In genomic region chr21:28877318-28877884, GRCh38 we compare ENCODE assay signal across 21 cellular contexts.
A peak's percentile ranks its signal among the peaks of the same experiment; 100 is the strongest.
DNase-seq lines count a peak whose midpoint lies in the region; ATAC-seq and TF ChIP-seq lines count a peak whose summit lies in the region.
"Had no signal": no experiment of that assay in that cellular context is flagged by ENCODE, and none has a peak within 500 bp of the region (broad histone marks: within the 10 kb centered on the region; RNA-seq: fewer than 3 reads in every experiment).

No MANE protein-coding gene starts in this region.

- no peaks in the 10 kb centered on the region for H4K20me1 ChIP-seq in OCI-LY7 (ENCODE audit: insufficient read depth, low read length)

- H3K4me3 ChIP-seq in ascending aorta = no peak overlapping the region
- no peak overlapping the region for H3K4me3 ChIP-seq in OCI-LY7 (ENCODE audit: low read depth, low read length, poor library complexity, severe bottlenecking)
- H3K4me3 ChIP-seq: SJCRH30 had no signal

- H3K27ac Mint-ChIP-seq in T-helper 2 cell treated with Interferon-gamma antibody and Interleukin-4, amounts not matched to agents 5 μg/mL and 100 μg/mL, for 36 hours = peak overlapping the region; percentile 77
- H3K27ac Mint-ChIP-seq in CD4-positive, alpha-beta T cell = no peak overlapping the region
- no peak overlapping the region for H3K27ac Mint-ChIP-seq in T-helper 17 cell
- peak overlapping the region; percentile 69 for H3K27ac Mint-ChIP-seq in memory B cell
- no peak overlapping the region for H3K27ac Mint-ChIP-seq in activated T-helper 1 cell treated with anti-CD3 and anti-CD28 coated beads, Interleukin-12 subunit alpha, Interleukin-12 subunit beta, Interleukin-2, Interleukin-4 antibody, amounts not matched to agents 30 ng/mL and 10 ng/mL and 1 ng/mL, durations not matched to agents 14 hours and 24 hours and 36 hours

- H3K9me3 Mint-ChIP-seq in T-helper 2 cell treated with Interferon-gamma antibody and Interleukin-4, amounts not matched to agents 5 μg/mL and 100 μg/mL, for 36 hours = no peaks in the 10 kb centered on the region
- H3K9me3 Mint-ChIP-seq in CD4-positive, alpha-beta T cell = no peaks in the 10 kb centered on the region
- peaks cover 3% of the 10 kb centered on the region for H3K9me3 Mint-ChIP-seq in memory B cell
- no peaks in the 10 kb centered on the region for H3K9me3 Mint-ChIP-seq in activated T-helper 1 cell treated with anti-CD3 and anti-CD28 coated beads, Interleukin-12 subunit alpha, Interleukin-12 subunit beta, Interleukin-2, Interleukin-4 antibody, amounts not matched to agents 30 ng/mL and 10 ng/mL and 1 ng/mL, durations not matched to agents 14 hours and 24 hours and 36 hours

- no peak for ATAC-seq in CD4-positive, alpha-beta T cell (ENCODE audit: poor library complexity)
- ATAC-seq in T-helper 17 cell (no peak), memory B cell (ENCODE audit: low read depth) (no peak)

- peaks cover 36% of the 10 kb centered on the region for H3K36me3 Mint-ChIP-seq in T-helper 2 cell treated with Interferon-gamma antibody and Interleukin-4, amounts not matched to agents 5 μg/mL and 100 μg/mL, for 36 hours (ENCODE audit: low read depth)
- peaks cover 86% of the 10 kb centered on the region for H3K36me3 Mint-ChIP-seq in CD4-positive, alpha-beta T cell (ENCODE audit: low read depth)
- H3K36me3 Mint-ChIP-seq in T-helper 17 cell (ENCODE audit: low read depth) (peaks cover 11% of the 10 kb centered on the region), memory B cell (peaks cover 38% of the 10 kb centered on the region)
- peaks cover 28% of the 10 kb centered on the region for H3K36me3 Mint-ChIP-seq in activated T-helper 1 cell treated with anti-CD3 and anti-CD28 coated beads, Interleukin-12 subunit alpha, Interleukin-12 subunit beta, Interleukin-2, Interleukin-4 antibody, amounts not matched to agents 30 ng/mL and 10 ng/mL and 1 ng/mL, durations not matched to agents 14 hours and 24 hours and 36 hours (ENCODE audit: low read depth)

- no peaks in the 10 kb centered on the region for H3K9me2 ChIP-seq in OCI-LY7 (ENCODE audit: insufficient read depth, low read length)

- peaks cover 18 to 55% of the 10 kb centered on the region in 2 donors for H3K36me3 ChIP-seq in ascending aorta
- H3K36me3 ChIP-seq in OCI-LY7 (ENCODE audit: insufficient read depth, low read length) = peaks cover 6% of the 10 kb centered on the region

- POLR2A ChIA-PET in CD4-positive, alpha-beta T cell (lab: Charles Lee) = no interaction called here
- POLR2A ChIA-PET in OCI-LY7 (lab: Charles Lee) = no interaction called here

- H3K4me1 ChIP-seq in ascending aorta = no peaks in the 10 kb centered on the region
- no peaks in the 10 kb centered on the region for H3K4me1 ChIP-seq in OCI-LY7 (ENCODE audit: insufficient read depth, low read length, poor library complexity, severe bottlenecking)
- H3K4me1 ChIP-seq: SJCRH30 had no signal

- no peaks in the 10 kb centered on the region for H3K27me3 Mint-ChIP-seq in T-helper 2 cell treated with Interferon-gamma antibody and Interleukin-4, amounts not matched to agents 5 μg/mL and 100 μg/mL, for 36 hours (ENCODE audit: low read depth)
- no peaks in the 10 kb centered on the region for H3K27me3 Mint-ChIP-seq in CD4-positive, alpha-beta T cell
- H3K27me3 Mint-ChIP-seq in T-helper 17 cell = no peaks in the 10 kb centered on the region
- H3K27me3 Mint-ChIP-seq in memory B cell = no peaks in the 10 kb centered on the region
- no peaks in the 10 kb centered on the region for H3K27me3 Mint-ChIP-seq in activated T-helper 1 cell treated with anti-CD3 and anti-CD28 coated beads, Interleukin-12 subunit alpha, Interleukin-12 subunit beta, Interleukin-2, Interleukin-4 antibody, amounts not matched to agents 30 ng/mL and 10 ng/mL and 1 ng/mL, durations not matched to agents 14 hours and 24 hours and 36 hours (ENCODE audit: insufficient read depth)

- no peak overlapping the region for H3K27ac ChIP-seq in CD4-positive, alpha-beta T cell (ENCODE audit: low read depth, low read length)
- H3K27ac ChIP-seq in ascending aorta (no peak overlapping the region), OCI-LY7 (ENCODE audit: low read depth, low read length, poor library complexity, severe bottlenecking) (no peak overlapping the region)
- H3K27ac ChIP-seq: 22Rv1, SJCRH30 had no signal

- H3K9me3 ChIP-seq in CD4-positive, alpha-beta T cell (ENCODE audit: control insufficient read depth, low read length) = no peaks in the 10 kb centered on the region
- H3K9me3 ChIP-seq in T-helper 17 cell (ENCODE audit: control insufficient read depth, low read length, poor library complexity, severe bottlenecking) = no peaks in the 10 kb centered on the region
- no peaks in the 10 kb centered on the region for H3K9me3 ChIP-seq in ascending aorta
- H3K9me3 ChIP-seq in OCI-LY7 (ENCODE audit: low read length) = peaks cover 3% of the 10 kb centered on the region; the same call in 1 of the 2 replicates
- H3K9me3 ChIP-seq: SJCRH30 had no signal

- no peaks in the 10 kb centered on the region for H3K79me2 ChIP-seq in OCI-LY7 (ENCODE audit: insufficient read depth, low read depth, low read length)

- CTCF ChIA-PET in CD4-positive, alpha-beta T cell (lab: Charles Lee) = no interaction called here
- CTCF ChIA-PET in OCI-LY7 (lab: Charles Lee; ENCODE audit: unreplicated experiment) = no interaction called here

- H2AFZ ChIP-seq in OCI-LY7 (ENCODE audit: low read length) = no peak overlapping the region

- no peak overlapping the region for H3K4me2 ChIP-seq in OCI-LY7 (ENCODE audit: low read length)

- H3K4me3 Mint-ChIP-seq in T-helper 2 cell treated with Interferon-gamma antibody and Interleukin-4, amounts not matched to agents 5 μg/mL and 100 μg/mL, for 36 hours = no peak overlapping the region
- H3K4me3 Mint-ChIP-seq in CD4-positive, alpha-beta T cell = no peak overlapping the region
- H3K4me3 Mint-ChIP-seq in T-helper 17 cell (peak overlapping the region; percentile 64), memory B cell (no peak overlapping the region)
- no peak overlapping the region for H3K4me3 Mint-ChIP-seq in activated T-helper 1 cell treated with anti-CD3 and anti-CD28 coated beads, Interleukin-12 subunit alpha, Interleukin-12 subunit beta, Interleukin-2, Interleukin-4 antibody, amounts not matched to agents 30 ng/mL and 10 ng/mL and 1 ng/mL, durations not matched to agents 14 hours and 24 hours and 36 hours

- TF ChIP-seq CTCF in CD4-positive, alpha-beta T cell (IDR thresholded peaks at IDR 0.05) = peak; percentile 27
- TF ChIP-seq CTCF in ascending aorta (IDR thresholded peaks at IDR 0.05) = no peak
- TF ChIP-seq CTCF in OCI-LY7 (conservative IDR thresholded peaks at IDR 0.05; ENCODE audit: low read length) = no peak

- H3K27me3 ChIP-seq in CD4-positive, alpha-beta T cell (ENCODE audit: control insufficient read depth, insufficient read depth, low read length) = no peaks in the 10 kb centered on the region
- no peaks in the 10 kb centered on the region for H3K27me3 ChIP-seq in ascending aorta
- H3K27me3 ChIP-seq: SJCRH30 had no signal

- no peak for DNase-seq in T-helper 2 cell treated with Interferon-gamma antibody and Interleukin-4, amounts not matched to agents 5 μg/mL and 100 μg/mL, for 36 hours (ENCODE audit: low spot score)
- DNase-seq in T-helper 2 cell (no peak), T-helper 17 cell (no peak), memory B cell (ENCODE audit: low spot score in 2 of 2) (no peak), ascending aorta (ENCODE audit: low spot score in 2 of 2) (no peak), OCI-LY7 (ENCODE audit: low spot score) (no peak)
- DNase-seq in CD4-positive, alpha-beta T cell = no peak
- DNase-seq in activated T-helper 1 cell treated with anti-CD3 and anti-CD28 coated beads, Interleukin-12 subunit alpha, Interleukin-12 subunit beta, Interleukin-2, Interleukin-4 antibody, amounts not matched to agents 30 ng/mL and 10 ng/mL and 1 ng/mL, durations not matched to agents 14 hours and 24 hours and 36 hours (ENCODE audit: low spot score) = no peak
- DNase-seq: ACHN, C1 segment of cervical spinal cord, COR-L47, DMS79, KBM-7, NCI-H1092 treated with DMSO at 0.1 percent for 48 hours, NCI-H1436 treated with DMSO at 0.1 percent for 48 hours, NCI-H2029, NCI-H226, NCI-H524, NCI-H774, SJCRH30 had no signal

- intact Hi-C loops in CD4-positive, alpha-beta T cell (cut with DNase I, micrococcal nuclease) = loop anchor here in 1 of 2 experiments (1.0 kb wide), 1 partner anchor 15 kb away; no protein-coding TSS in a partner anchor
- intact Hi-C loops in activated T-helper 1 cell treated with anti-CD3 and anti-CD28 coated beads, Interleukin-12 subunit alpha, Interleukin-12 subunit beta, Interleukin-2, Interleukin-4 antibody, amounts not matched to agents 30 ng/mL and 10 ng/mL and 1 ng/mL, durations not matched to agents 14 hours and 24 hours and 36 hours (cut with micrococcal nuclease) = no loop called here
- intact Hi-C loops in ascending aorta (cut with DNase I) = no loop called here
- intact Hi-C loops in OCI-LY7 (cut with micrococcal nuclease; ENCODE audit: unreplicated experiment) = no loop called here

- no TSS peak for BruUV-seq in OCI-LY7 (replicated peaks; lab: Mats Ljungman, UMichigan)

- peaks cover 5% of the 10 kb centered on the region for H3K4me1 Mint-ChIP-seq in T-helper 2 cell treated with Interferon-gamma antibody and Interleukin-4, amounts not matched to agents 5 μg/mL and 100 μg/mL, for 36 hours (ENCODE audit: low read depth)
- no peaks in the 10 kb centered on the region for H3K4me1 Mint-ChIP-seq in CD4-positive, alpha-beta T cell (ENCODE audit: low read depth)
- H3K4me1 Mint-ChIP-seq in T-helper 17 cell = peaks cover 4% of the 10 kb centered on the region
- H3K4me1 Mint-ChIP-seq in memory B cell = peaks cover 4% of the 10 kb centered on the region
- H3K4me1 Mint-ChIP-seq in activated T-helper 1 cell treated with anti-CD3 and anti-CD28 coated beads, Interleukin-12 subunit alpha, Interleukin-12 subunit beta, Interleukin-2, Interleukin-4 antibody, amounts not matched to agents 30 ng/mL and 10 ng/mL and 1 ng/mL, durations not matched to agents 14 hours and 24 hours and 36 hours (ENCODE audit: low read depth) = no peaks in the 10 kb centered on the region

Comparison
In these comparisons a context has a peak if more than half of its experiments do, and no peak if none do; other contexts are left out.
1. H3K27ac Mint-ChIP-seq: peak in T-helper 2 cell treated with Interferon-gamma antibody and Interleukin-4, amounts not matched to agents 5 μg/mL and 100 μg/mL, for 36 hours (single experiment) and memory B cell (single experiment); none in CD4-positive, alpha-beta T cell (single experiment), T-helper 17 cell (single experiment) and activated T-helper 1 cell treated with anti-CD3 and anti-CD28 coated beads, Interleukin-12 subunit alpha, Interleukin-12 subunit beta, Interleukin-2, Interleukin-4 antibody, amounts not matched to agents 30 ng/mL and 10 ng/mL and 1 ng/mL, durations not matched to agents 14 hours and 24 hours and 36 hours (single experiment).